ENCODE assay signal across 14 cellular contexts in genomic region chr10:30231071-30231652, GRCh38.
DNase-seq lines count a peak whose midpoint lies in the region; ATAC-seq, FAIRE-seq and TF ChIP-seq lines count a peak whose summit lies in the region.
"Had no signal": no experiment of that assay in that cellular context is flagged by ENCODE, and none has a peak within 500 bp of the region (broad histone marks: within the 10 kb centered on the region; RNA-seq: fewer than 3 reads in every experiment).

No MANE protein-coding gene starts in this region.

- no peaks in the 10 kb centered on the region for H4K20me1 ChIP-seq in OCI-LY7 (ENCODE audit: insufficient read depth, low read length)

- H3K27me3 ChIP-seq in CD4-positive, alpha-beta T cell (ENCODE audit: control insufficient read depth, insufficient read depth, low read length): no peaks in the 10 kb centered on the region
- H3K27me3 ChIP-seq: adrenal gland had no signal

- H3K27ac Mint-ChIP-seq in CD4-positive, alpha-beta T cell: no peak overlapping the region
- H3K27ac Mint-ChIP-seq: effector memory CD8-positive, alpha-beta T cell; natural killer cell had no signal

- intact Hi-C loops in OCI-LY7 (cut with micrococcal nuclease; ENCODE audit: unreplicated experiment) (no loop called here), left colon (cut with DNase I, micrococcal nuclease) (no loop called here)
- intact Hi-C loops in CD4-positive, alpha-beta T cell (cut with DNase I, micrococcal nuclease): no loop called here

- no peaks in the 10 kb centered on the region for H3K9me3 Mint-ChIP-seq in CD4-positive, alpha-beta T cell
- H3K9me3 Mint-ChIP-seq: effector memory CD8-positive, alpha-beta T cell; natural killer cell had no signal

- peak; percentile 52 for FAIRE-seq in HTR-8/SVneo (lab: Jason Lieb, UNC)
- FAIRE-seq: GM18507 had no signal

- POLR2A ChIA-PET in OCI-LY7 (lab: Charles Lee): interaction anchor here (0.7 to 1.1 kb wide), 2 partner anchors 16 to 135 kb away, joined by 3 to 4 read pairs; no protein-coding TSS in a partner anchor
- POLR2A ChIA-PET in CD4-positive, alpha-beta T cell (lab: Charles Lee): no interaction called here

- H3K79me2 ChIP-seq in OCI-LY7 (ENCODE audit: insufficient read depth, low read depth, low read length): no peaks in the 10 kb centered on the region

- H3K36me3 ChIP-seq in OCI-LY7 (ENCODE audit: insufficient read depth, low read length): no peaks in the 10 kb centered on the region
- H3K36me3 ChIP-seq: adrenal gland had no signal

- ATAC-seq in left colon: peak; percentile 66
- no peak for ATAC-seq in CD4-positive, alpha-beta T cell (ENCODE audit: poor library complexity)
- ATAC-seq: effector memory CD8-positive, alpha-beta T cell; natural killer cell had no signal

- H3K9me2 ChIP-seq in OCI-LY7 (ENCODE audit: insufficient read depth, low read length): no peaks in the 10 kb centered on the region

- DNase-seq in SIG-M5 treated with dmso at 0.1 percent for 504 hours (lab: John Stamatoyannopoulos, UW; ENCODE audit: unreplicated experiment) (peak; percentile 31), SIG-M5 (lab: John Stamatoyannopoulos, UW) (no peak), HTR-8/SVneo (ENCODE audit: insufficient read length, low spot score) (no peak), OCI-LY7 (ENCODE audit: low spot score) (peak; percentile 14), left colon (no peak), NCI-H1417 treated with DMSO at 0.1 percent for 48 hours (lab: John Stamatoyannopoulos, UW) (no peak), NCI-H526 treated with DMSO at 0.1 percent for 48 hours (lab: John Stamatoyannopoulos, UW) (no peak)
- no peak for DNase-seq in CD4-positive, alpha-beta T cell
- DNase-seq: adrenal gland; effector memory CD8-positive, alpha-beta T cell; natural killer cell; NCI-H2171 treated with DMSO at 0.1 percent for 48 hours; NK-92 treated with Interleukin-12 subunit alpha and Interleukin-12 subunit beta, amount 100 ng/mL, for 24 hours had no signal

- H3K4me1 Mint-ChIP-seq in CD4-positive, alpha-beta T cell (ENCODE audit: low read depth): no peaks in the 10 kb centered on the region
- H3K4me1 Mint-ChIP-seq: natural killer cell had no signal

- no peak overlapping the region for H3K27ac ChIP-seq in OCI-LY7 (ENCODE audit: low read depth, low read length, poor library complexity, severe bottlenecking)
- H3K27ac ChIP-seq in CD4-positive, alpha-beta T cell (ENCODE audit: low read depth, low read length): no peak overlapping the region
- H3K27ac ChIP-seq: adrenal gland had no signal

- H3K9me3 ChIP-seq in OCI-LY7 (ENCODE audit: low read length): no peaks in the 10 kb centered on the region
- no peaks in the 10 kb centered on the region for H3K9me3 ChIP-seq in CD4-positive, alpha-beta T cell (ENCODE audit: control insufficient read depth, low read length)
- H3K9me3 ChIP-seq: adrenal gland had no signal

- TF ChIP-seq CTCF in OCI-LY7 (conservative IDR thresholded peaks at IDR 0.05; ENCODE audit: low read length): no peak
- no peak for TF ChIP-seq CTCF in CD4-positive, alpha-beta T cell (IDR thresholded peaks at IDR 0.05)

- H3K27me3 Mint-ChIP-seq in CD4-positive, alpha-beta T cell: peaks cover 13% of the 10 kb centered on the region

- no TSS peak for BruUV-seq in OCI-LY7 (replicated peaks; lab: Mats Ljungman, UMichigan)

- H3K4me1 ChIP-seq in OCI-LY7 (ENCODE audit: insufficient read depth, low read length, poor library complexity, severe bottlenecking): peaks cover 8% of the 10 kb centered on the region

- CTCF ChIA-PET in OCI-LY7 (lab: Charles Lee; ENCODE audit: unreplicated experiment): interaction anchor here (0.9 kb wide), 1 partner anchor 10 kb away, joined by 3 read pairs; no protein-coding TSS in a partner anchor
- CTCF ChIA-PET in CD4-positive, alpha-beta T cell (lab: Charles Lee): interaction anchor here (1.1 kb wide), 1 partner anchor 10 kb away, joined by 3 read pairs; no protein-coding TSS in a partner anchor

- no peak overlapping the region for H3K4me3 ChIP-seq in OCI-LY7 (ENCODE audit: low read depth, low read length, poor library complexity, severe bottlenecking)
- H3K4me3 ChIP-seq: adrenal gland had no signal

- H3K4me3 Mint-ChIP-seq in CD4-positive, alpha-beta T cell: no peak overlapping the region
- H3K4me3 Mint-ChIP-seq: effector memory CD8-positive, alpha-beta T cell; natural killer cell had no signal

- peak overlapping the region; percentile 41; the same call in 1 of the 2 replicates for H2AFZ ChIP-seq in OCI-LY7 (ENCODE audit: low read length)

- H3K36me3 Mint-ChIP-seq in CD4-positive, alpha-beta T cell (ENCODE audit: low read depth): no peaks in the 10 kb centered on the region
- H3K36me3 Mint-ChIP-seq: natural killer cell had no signal

- H3K4me2 ChIP-seq in OCI-LY7 (ENCODE audit: low read length): no peak overlapping the region; the same call in 1 of the 2 replicates

Comparison
In these comparisons a context has a peak if more than half of its experiments do, and no peak if none do; other contexts are left out.
1. DNase-seq: peak in SIG-M5 treated with dmso at 0.1 percent for 504 hours (single experiment) and OCI-LY7 (single experiment); none in SIG-M5 (single experiment), HTR-8/SVneo (single experiment), left colon (0 of 2), CD4-positive, alpha-beta T cell (0 of 10), NCI-H1417 treated with DMSO at 0.1 percent for 48 hours (single experiment) and NCI-H526 treated with DMSO at 0.1 percent for 48 hours (single experiment).